Comparison of ENCODE assay signal across 22 cellular contexts in the genomic region with DNA sequence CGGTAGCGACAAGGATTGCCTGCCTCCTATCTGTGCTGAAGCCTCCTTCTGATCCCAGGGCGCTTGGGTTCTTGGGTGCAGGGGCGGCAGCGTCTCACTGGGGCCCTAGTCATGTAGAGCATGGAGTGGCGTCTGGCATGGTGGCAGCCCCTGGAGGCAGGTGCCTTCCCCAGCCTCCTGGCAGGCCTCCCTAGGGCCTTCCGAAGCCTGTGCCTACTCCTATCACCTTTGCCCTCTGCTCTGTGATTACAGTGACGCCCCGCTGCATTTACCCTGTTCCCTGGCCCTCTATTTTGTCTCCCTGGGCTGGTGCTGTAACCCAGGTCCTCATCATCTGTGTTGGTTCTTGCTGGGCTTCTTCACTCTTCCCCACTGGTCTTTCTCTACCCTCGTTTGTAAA.
"Had no signal": no experiment of that assay in that cellular context is flagged by ENCODE, and none has a peak within 500 bp of the region (broad histone marks: within the 10 kb centered on the region; RNA-seq: fewer than 3 reads in every experiment).

No MANE protein-coding gene starts in this region.

- H3K27ac Mint-ChIP-seq: activated CD4-positive, alpha-beta T cell treated with anti-CD3 and anti-CD28 coated beads, Interleukin-2, amount 10 ng/mL, durations not matched to agents 24 days and 14 days; activated CD8-positive, alpha-beta T cell treated with anti-CD3 and anti-CD28 coated beads for 36 hours; activated naive CD4-positive, alpha-beta T cell treated with anti-CD3 and anti-CD28 coated beads, Interleukin-2, amount 10 ng/mL, durations not matched to agents 7 days and 5 days; activated naive CD8-positive, alpha-beta T cell treated with anti-CD3 and anti-CD28 coated beads, Interleukin-2, amount 50 U/mL, for 24 hours; activated T-helper 2 cell treated with anti-CD3 and anti-CD28 coated beads, Interferon-gamma antibody, Interleukin-2, Interleukin-4, amounts not matched to agents 10 μg/mL and 5 μg/mL and 100 μg/mL, durations not matched to agents 14 hours and 24 hours and 36 hours; T-helper 2 cell treated with Interferon-gamma antibody and Interleukin-4, amounts not matched to agents 5 μg/mL and 100 μg/mL, for 36 hours had no signal

- DNase-seq: activated CD4-positive, alpha-beta T cell treated with anti-CD3 and anti-CD28 coated beads, Interleukin-2, amount 10 ng/mL, durations not matched to agents 24 days and 14 days; activated CD8-positive, alpha-beta T cell treated with anti-CD3 and anti-CD28 coated beads for 36 hours; activated naive CD4-positive, alpha-beta T cell treated with anti-CD3 and anti-CD28 coated beads, Interleukin-2, amount 10 ng/mL, durations not matched to agents 7 days and 5 days; activated naive CD8-positive, alpha-beta T cell treated with anti-CD3 and anti-CD28 coated beads, Interleukin-2, amount 50 U/mL, for 24 hours; activated T-cell treated with anti-CD3 and anti-CD28 coated beads, Interleukin-2, amount 50 U/mL, for 1 hour; dermis blood vessel endothelial cell; effector memory CD4-positive, alpha-beta T cell; left ventricle myocardium inferior; mesenchymal stem cell; mucosa of descending colon; naive B cell; SK-N-SH; spleen; stimulated activated CD4-positive, alpha-beta T cell treated with anti-CD3 and anti-CD28 coated beads, Interleukin-4, amount 100 ng/mL, for 4 hours; thyroid gland had no signal

- ATAC-seq: activated CD8-positive, alpha-beta T cell treated with anti-CD3 and anti-CD28 coated beads for 36 hours; activated naive CD8-positive, alpha-beta T cell treated with anti-CD3 and anti-CD28 coated beads, Interleukin-2, amount 50 U/mL, for 24 hours; mucosa of descending colon; sciatic nerve; stimulated activated memory B cell treated with anti-CD40 and anti-IgM and Interleukin-4, amounts not matched to agents 10 μg/mL and 1 μg/mL and 100 μg/mL, for 72 hours had no signal

- H3K27me3 ChIP-seq: ascending aorta, spleen, thyroid gland had no signal

- H3K9ac ChIP-seq: parathyroid adenoma, SK-N-SH had no signal

- H3K9me3 ChIP-seq: ascending aorta, left ventricle myocardium inferior, mucosa of descending colon, neutrophil, SK-N-SH, spleen, thyroid gland had no signal

- H3K9me3 Mint-ChIP-seq: activated CD4-positive, alpha-beta T cell treated with anti-CD3 and anti-CD28 coated beads, Interleukin-2, amount 10 ng/mL, durations not matched to agents 24 days and 14 days; activated CD8-positive, alpha-beta T cell treated with anti-CD3 and anti-CD28 coated beads for 36 hours; activated naive CD4-positive, alpha-beta T cell treated with anti-CD3 and anti-CD28 coated beads, Interleukin-2, amount 10 ng/mL, durations not matched to agents 7 days and 5 days; activated naive CD8-positive, alpha-beta T cell treated with anti-CD3 and anti-CD28 coated beads, Interleukin-2, amount 50 U/mL, for 24 hours; activated T-helper 2 cell treated with anti-CD3 and anti-CD28 coated beads, Interferon-gamma antibody, Interleukin-2, Interleukin-4, amounts not matched to agents 10 μg/mL and 5 μg/mL and 100 μg/mL, durations not matched to agents 14 hours and 24 hours and 36 hours; naive B cell; stimulated activated memory B cell treated with anti-CD40 and anti-IgM and Interleukin-4, amounts not matched to agents 10 μg/mL and 1 μg/mL and 100 μg/mL, for 72 hours; T-helper 2 cell treated with Interferon-gamma antibody and Interleukin-4, amounts not matched to agents 5 μg/mL and 100 μg/mL, for 36 hours had no signal

- H3K27me3 Mint-ChIP-seq: activated CD4-positive, alpha-beta T cell treated with anti-CD3 and anti-CD28 coated beads, Interleukin-2, amount 10 ng/mL, durations not matched to agents 24 days and 14 days; activated CD8-positive, alpha-beta T cell treated with anti-CD3 and anti-CD28 coated beads for 36 hours; activated naive CD4-positive, alpha-beta T cell treated with anti-CD3 and anti-CD28 coated beads, Interleukin-2, amount 10 ng/mL, durations not matched to agents 7 days and 5 days; activated naive CD8-positive, alpha-beta T cell treated with anti-CD3 and anti-CD28 coated beads, Interleukin-2, amount 50 U/mL, for 24 hours; naive B cell; stimulated activated memory B cell treated with anti-CD40 and anti-IgM and Interleukin-4, amounts not matched to agents 10 μg/mL and 1 μg/mL and 100 μg/mL, for 72 hours had no signal

- H3K36me3 Mint-ChIP-seq: naive B cell had no signal

- H3K4me3 ChIP-seq: ascending aorta, left ventricle myocardium inferior, mucosa of descending colon, spleen, thyroid gland had no signal

- H3K4me3 Mint-ChIP-seq: activated CD4-positive, alpha-beta T cell treated with anti-CD3 and anti-CD28 coated beads, Interleukin-2, amount 10 ng/mL, durations not matched to agents 24 days and 14 days; activated CD8-positive, alpha-beta T cell treated with anti-CD3 and anti-CD28 coated beads for 36 hours; activated naive CD4-positive, alpha-beta T cell treated with anti-CD3 and anti-CD28 coated beads, Interleukin-2, amount 10 ng/mL, durations not matched to agents 7 days and 5 days; activated naive CD8-positive, alpha-beta T cell treated with anti-CD3 and anti-CD28 coated beads, Interleukin-2, amount 50 U/mL, for 24 hours; stimulated activated memory B cell treated with anti-CD40 and anti-IgM and Interleukin-4, amounts not matched to agents 10 μg/mL and 1 μg/mL and 100 μg/mL, for 72 hours; T-helper 2 cell treated with Interferon-gamma antibody and Interleukin-4, amounts not matched to agents 5 μg/mL and 100 μg/mL, for 36 hours had no signal

- H3K4me1 ChIP-seq: parathyroid adenoma had no signal

- H3K4me2 ChIP-seq: SK-N-SH had no signal

- H3K27ac ChIP-seq: ascending aorta, left ventricle myocardium inferior, parathyroid adenoma, spleen, thyroid gland had no signal

- H2AFZ ChIP-seq: parathyroid adenoma had no signal

- H3K36me3 ChIP-seq: ascending aorta, left ventricle myocardium inferior, neutrophil, spleen, thyroid gland had no signal
